Comparison of ENCODE assay signal across 8 cellular contexts in genomic region chr22:50343541-50343935, GRCh38. TPM values are rescaled to one million over a fixed set of nuclear protein-coding genes. Genes with fewer than 3 reads are reported as not detected.
A peak's percentile ranks its signal among the peaks of the same experiment; 100 is the strongest.
DNase-seq lines count a peak whose midpoint lies in the region; ATAC-seq and TF ChIP-seq lines count a peak whose summit lies in the region.

No MANE protein-coding gene starts in this region.

- H3K4me3 ChIP-seq in AG10803 (ENCODE audit: low read length): peak overlapping the region; percentile 66
- peak overlapping the region; percentile 92 for H3K4me3 ChIP-seq in Karpas-422 (ENCODE audit: low read length)

- H3K9me3 ChIP-seq in Karpas-422 (ENCODE audit: low read length): peaks cover 7% of the 10 kb centered on the region

- H3K79me2 ChIP-seq in Karpas-422 (ENCODE audit: low read length): peaks cover 29% of the 10 kb centered on the region

- peak overlapping the region; percentile 56; the same call in 1 of the 2 replicates for H3K27ac ChIP-seq in Karpas-422 (ENCODE audit: low read length)

- H3K4me2 ChIP-seq in Karpas-422 (ENCODE audit: low read depth, low read length, poor library complexity, severe bottlenecking): peak overlapping the region; percentile 65

- peak overlapping the region; percentile 96 for H3K9ac ChIP-seq in Karpas-422 (ENCODE audit: low read length)

- peak overlapping the region; percentile 73 for H3K4me3 Mint-ChIP-seq in dendritic cell treated with granulocyte-macrophage colony-stimulating factor and Interleukin-4, amounts not matched to agents 40 ng/mL and 50 ng/mL, for 4 days
- H3K4me3 Mint-ChIP-seq in naive thymus-derived CD8-positive, alpha-beta T cell: peak overlapping the region in 7 of 10 donors; percentile 34 to 87 (median 69)

- intact Hi-C loops in dendritic cell treated with granulocyte-macrophage colony-stimulating factor and Interleukin-4, amounts not matched to agents 40 ng/mL and 50 ng/mL, for 4 days (cut with micrococcal nuclease): loop anchor here (2.0 to 5.0 kb wide), 3 partner anchors 36 to 99 kb away; partner anchors contain the start of genes PLXNB2 and TUBGCP6

- no peaks in the 10 kb centered on the region for H3K4me1 Mint-ChIP-seq in dendritic cell treated with granulocyte-macrophage colony-stimulating factor and Interleukin-4, amounts not matched to agents 40 ng/mL and 50 ng/mL, for 4 days (ENCODE audit: low read depth)
- H3K4me1 Mint-ChIP-seq in naive thymus-derived CD8-positive, alpha-beta T cell: peaks cover 0 to 12% (median 5%) of the 10 kb centered on the region in 4 donors

- no peak overlapping the region for H3K27ac Mint-ChIP-seq in dendritic cell treated with granulocyte-macrophage colony-stimulating factor and Interleukin-4, amounts not matched to agents 40 ng/mL and 50 ng/mL, for 4 days
- peak overlapping the region in 4 of 10 donors; percentile 62 to 83 (median 70) for H3K27ac Mint-ChIP-seq in naive thymus-derived CD8-positive, alpha-beta T cell

- H3K9me2 ChIP-seq in Karpas-422 (replicated peaks; ENCODE audit: insufficient read depth, low read length): no peaks in the 10 kb centered on the region

- peak overlapping the region; percentile 75; the same call in 1 of the 2 replicates for H2AFZ ChIP-seq in Karpas-422 (ENCODE audit: low read length)

- no peaks in the 10 kb centered on the region for H3K27me3 ChIP-seq in Karpas-422 (ENCODE audit: low read length)

- H3K4me1 ChIP-seq in Karpas-422 (ENCODE audit: low read length): peaks cover 11% of the 10 kb centered on the region

- H3K9me3 Mint-ChIP-seq in dendritic cell treated with granulocyte-macrophage colony-stimulating factor and Interleukin-4, amounts not matched to agents 40 ng/mL and 50 ng/mL, for 4 days: no peaks in the 10 kb centered on the region
- no peaks in the 10 kb centered on the region for H3K9me3 Mint-ChIP-seq in naive thymus-derived CD8-positive, alpha-beta T cell

- peak in 1 of 2 donors; percentile 24 for ATAC-seq in naive thymus-derived CD8-positive, alpha-beta T cell
- no peak for ATAC-seq in HG03520 (IDR thresholded peaks at IDR 0.05; ENCODE audit: unreplicated experiment)
- ATAC-seq in HG03095 (IDR thresholded peaks at IDR 0.05; ENCODE audit: unreplicated experiment): no peak

- POLR2A ChIA-PET in naive thymus-derived CD8-positive, alpha-beta T cell (lab: Charles Lee): interaction anchor here (0.6 to 1.0 kb wide), 3 partner anchors 179 to 204 kb away, joined by 3 read pairs; no protein-coding TSS in a partner anchor

- no peaks in the 10 kb centered on the region for H3K36me3 Mint-ChIP-seq in dendritic cell treated with granulocyte-macrophage colony-stimulating factor and Interleukin-4, amounts not matched to agents 40 ng/mL and 50 ng/mL, for 4 days (ENCODE audit: low read depth)
- H3K36me3 Mint-ChIP-seq in naive thymus-derived CD8-positive, alpha-beta T cell: peaks cover 0 to 4% (median 0%) of the 10 kb centered on the region in 3 donors

- DNase-seq in AG10803 (ENCODE audit: low read depth) (no peak), Karpas-422 (peak; percentile 67), middle frontal gyrus (ENCODE audit: extremely low spot score, low spot score) (no peak)
- DNase-seq in naive thymus-derived CD8-positive, alpha-beta T cell: peak in 1 of 10 donors; percentile 26
- no peak for DNase-seq in effector CD8-positive, alpha-beta T cell (lab: John Stamatoyannopoulos, UW)

- TF ChIP-seq CTCF in AG10803 (conservative IDR thresholded peaks at IDR 0.05; ENCODE audit: low read length): no peak

- H4K20me1 ChIP-seq in Karpas-422 (ENCODE audit: insufficient read depth, low read depth, low read length): no peaks in the 10 kb centered on the region

- H3K36me3 ChIP-seq in Karpas-422 (ENCODE audit: insufficient read depth, low read length): no peaks in the 10 kb centered on the region

- no peaks in the 10 kb centered on the region for H3K27me3 Mint-ChIP-seq in dendritic cell treated with granulocyte-macrophage colony-stimulating factor and Interleukin-4, amounts not matched to agents 40 ng/mL and 50 ng/mL, for 4 days
- H3K27me3 Mint-ChIP-seq in naive thymus-derived CD8-positive, alpha-beta T cell: no peaks in the 10 kb centered on the region

RNA-seq across cellular contexts. Expression of gene PPP6R2, which starts 0.4 kb away (rescaled TPM):
- 32.9 and 78.0 TPM in 2 replicates for total RNA-seq in Karpas-422 (2014; rRNA removed; shearing (Covaris generic); ENCODE audit: low replicate concordance)
- total RNA-seq in naive thymus-derived CD8-positive, alpha-beta T cell: 100 to 1,000 TPM in 1 of 2 experiments, 10 to 100 TPM in 1; 93.3 to 104 TPM
- polyA plus RNA-seq in naive thymus-derived CD8-positive, alpha-beta T cell: 10 to 100 TPM; 13.3 to 29.1 (median 17.0) TPM

RNA-seq across cellular contexts. Expression of gene DENND6B, which starts 16.7 kb away (rescaled TPM):
- total RNA-seq in Karpas-422 (2014; rRNA removed; shearing (Covaris generic); ENCODE audit: low replicate concordance): 0.90 and 2.7 TPM in 2 replicates
- 1 to 10 TPM; 7.0 to 9.1 TPM for total RNA-seq in naive thymus-derived CD8-positive, alpha-beta T cell
- 1 to 10 TPM in 2 of 3 donors, under 1 TPM in 1; 0.53 to 1.1 (median 1.0) TPM for polyA plus RNA-seq in naive thymus-derived CD8-positive, alpha-beta T cell

RNA-seq across cellular contexts. Expression of gene PLXNB2, which starts 36.1 kb away (rescaled TPM):
- 2.6 and 7.8 TPM in 2 replicates for total RNA-seq in Karpas-422 (2014; rRNA removed; shearing (Covaris generic); ENCODE audit: low replicate concordance)
- 10 to 100 TPM; 14.3 to 16.7 TPM for total RNA-seq in naive thymus-derived CD8-positive, alpha-beta T cell
- polyA plus RNA-seq in naive thymus-derived CD8-positive, alpha-beta T cell: 1 to 10 TPM in 2 of 3 donors, under 1 TPM in 1; 0.72 to 4.1 (median 1.1) TPM
